8 cellular contexts compared by ENCODE assay signal in the genomic region with DNA sequence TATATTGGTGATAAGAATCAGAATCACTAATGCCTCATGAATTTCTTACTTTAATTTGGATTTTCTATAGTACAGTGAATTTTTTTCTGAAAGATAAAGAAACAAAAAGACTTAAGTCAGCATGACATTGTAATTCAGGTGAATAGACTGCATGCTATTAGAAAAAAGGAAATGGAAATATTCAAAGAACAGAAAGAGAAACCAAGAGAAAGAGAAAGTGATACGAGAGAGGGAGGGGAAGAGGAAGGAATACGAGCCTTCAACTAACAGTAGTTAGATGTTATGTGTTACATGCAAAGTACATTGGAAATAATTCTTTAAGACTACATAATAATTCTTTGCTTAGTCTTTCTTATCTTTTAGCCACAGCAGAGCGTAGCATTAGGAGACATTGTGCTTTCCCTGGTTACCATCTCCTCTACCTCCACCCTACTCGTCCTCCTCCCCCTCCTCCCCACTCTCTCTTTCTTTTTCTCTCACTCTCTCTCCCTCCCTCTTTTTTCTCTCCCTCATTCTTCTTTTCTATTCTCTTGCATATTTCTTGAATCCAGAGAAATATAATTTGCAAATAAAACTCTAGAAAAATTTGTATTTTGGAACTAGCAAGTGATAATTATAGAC. TPM values are rescaled to one million over a fixed set of nuclear protein-coding genes. Genes with fewer than 3 reads are reported as not detected.
DNase-seq lines count a peak whose midpoint lies in the region; ATAC-seq lines count a peak whose summit lies in the region.

No MANE protein-coding gene starts in this region.

- H3K4me1 ChIP-seq in ACC112 (ENCODE audit: control insufficient read depth, insufficient read depth, low read length, unreplicated experiment), result peaks cover 4% of the 10 kb centered on the region

- intact Hi-C loops in posterior vena cava (cut with DNase I) (no loop called here), head of caudate nucleus (cut with DNase I) (no loop called here)

- H3K36me3 Mint-ChIP-seq in activated naive CD8-positive, alpha-beta T cell treated with anti-CD3 and anti-CD28 coated beads for 36 hours, result no peaks in the 10 kb centered on the region

- H3K4me1 Mint-ChIP-seq in activated naive CD8-positive, alpha-beta T cell treated with anti-CD3 and anti-CD28 coated beads for 36 hours, result peaks cover 9% of the 10 kb centered on the region

- ATAC-seq in GM18909 (IDR thresholded peaks at IDR 0.05; ENCODE audit: poor library complexity, unreplicated experiment) (peak; percentile 99), HG03095 (IDR thresholded peaks at IDR 0.05; ENCODE audit: unreplicated experiment) (peak; percentile 99)

- peak overlapping the region; percentile 72 for H3K4me3 Mint-ChIP-seq in activated naive CD8-positive, alpha-beta T cell treated with anti-CD3 and anti-CD28 coated beads for 36 hours

- H3K36me3 ChIP-seq in ACC112 (ENCODE audit: insufficient read depth, low read length), result peaks cover 7% of the 10 kb centered on the region

- peak overlapping the region; percentile 29 for H3K27ac ChIP-seq in ACC112 (ENCODE audit: low read depth, low read length)

- H3K27me3 Mint-ChIP-seq in activated naive CD8-positive, alpha-beta T cell treated with anti-CD3 and anti-CD28 coated beads for 36 hours, result no peaks in the 10 kb centered on the region

- H3K27ac Mint-ChIP-seq in activated naive CD8-positive, alpha-beta T cell treated with anti-CD3 and anti-CD28 coated beads for 36 hours, result peak overlapping the region; percentile 34

- no peaks in the 10 kb centered on the region for H3K27me3 ChIP-seq in ACC112 (ENCODE audit: insufficient read depth, low read length)

- peak overlapping the region; percentile 87 for H2AFZ ChIP-seq in ACC112 (ENCODE audit: low read length, unreplicated experiment)

- DNase-seq in activated naive CD8-positive, alpha-beta T cell treated with anti-CD3 and anti-CD28 coated beads for 36 hours, result no peak
- no peak for DNase-seq in NCI-H82 (lab: John Stamatoyannopoulos, UW)
- DNase-seq in posterior vena cava (ENCODE audit: low spot score), result no peak
- DNase-seq in OCI-M2 (lab: John Stamatoyannopoulos, UW; ENCODE audit: unreplicated experiment), result no peak
- DNase-seq in head of caudate nucleus, result no peak

- peaks cover 8% of the 10 kb centered on the region for H3K9me3 Mint-ChIP-seq in activated naive CD8-positive, alpha-beta T cell treated with anti-CD3 and anti-CD28 coated beads for 36 hours

- peak overlapping the region; percentile 68 for H3K4me3 ChIP-seq in ACC112 (ENCODE audit: low read depth, low read length)

- no peaks in the 10 kb centered on the region for H3K79me2 ChIP-seq in ACC112 (ENCODE audit: control insufficient read depth, insufficient read depth, low read length, unreplicated experiment)

RNA-seq across cellular contexts. Expression of gene ADGRL4, which starts 46.4 kb away (rescaled TPM):
- total RNA-seq in activated naive CD8-positive, alpha-beta T cell treated with anti-CD3 and anti-CD28 coated beads for 36 hours, result not detected
- total RNA-seq in posterior vena cava, result 10 to 100 TPM; 34.1 to 34.5 TPM

Comparison
In these comparisons a context has a peak if more than half of its experiments do, and no peak if none do; other contexts are left out.
1. RNA of gene ADGRL4, which starts 46.4 kb away (total RNA-seq): 34.1 to 34.5 TPM in posterior vena cava; not detected in activated naive CD8-positive, alpha-beta T cell treated with anti-CD3 and anti-CD28 coated beads for 36 hours; every median in the first group is over 10 times any median in the second.